Comparison of ENCODE assay signal across 11 cellular contexts in genomic region chr12:47783024-47783755, GRCh38. TPM values are rescaled to one million over a fixed set of nuclear protein-coding genes. Genes with fewer than 3 reads are reported as not detected.
A peak's percentile ranks its signal among the peaks of the same experiment; 100 is the strongest.
DNase-seq lines count a peak whose midpoint lies in the region; ATAC-seq and TF ChIP-seq lines count a peak whose summit lies in the region.
"Had no signal": no experiment of that assay in that cellular context is flagged by ENCODE, and none has a peak within 500 bp of the region (broad histone marks: within the 10 kb centered on the region; RNA-seq: fewer than 3 reads in every experiment).

No MANE protein-coding gene starts in this region.

- TSS peak; percentile 22 for BruUV-seq in Caco-2 (replicated peaks; lab: Mats Ljungman, UMichigan)

- intact Hi-C loops in Caco-2 (cut with micrococcal nuclease; ENCODE audit: unreplicated experiment) = no loop called here
- intact Hi-C loops in lower lobe of right lung (cut with DNase I) = no loop called here

- no peak overlapping the region for H3K4me3 ChIP-seq in Caco-2 (ENCODE audit: low read depth, low read length)
- no peak overlapping the region for H3K4me3 ChIP-seq in lower lobe of right lung
- H3K4me3 ChIP-seq: left ventricle myocardium inferior had no signal

- H3K27me3 ChIP-seq in Caco-2 (replicated peaks; ENCODE audit: control insufficient read depth, insufficient read depth, low read length) (no peaks in the 10 kb centered on the region), lower lobe of right lung (ENCODE audit: low read depth) (no peaks in the 10 kb centered on the region)
- H3K27me3 ChIP-seq: foreskin keratinocyte had no signal

- H3K4me3 Mint-ChIP-seq in Caco-2 (ENCODE audit: unreplicated experiment) (no peak overlapping the region), WTC11 (no peak overlapping the region)

- CTCF ChIA-PET in Caco-2 (lab: Charles Lee) (interaction anchor here (12.0 kb wide), 1 partner anchor 40 kb away, joined by 171 read pairs; no protein-coding TSS in a partner anchor), WTC11 (lab: Charles Lee) (interaction anchor here (6.1 to 19.3 kb wide), 3 partner anchors 45 to 66 kb away, joined by 58 to 735 read pairs (median 110); no protein-coding TSS in a partner anchor)

- H3K27ac Mint-ChIP-seq in Caco-2 (ENCODE audit: unreplicated experiment) (no peak overlapping the region), WTC11 (0 out of 2 replicates have a peak overlapping the region, but pooled peaks have one; percentile 33)

- H3K36me3 Mint-ChIP-seq in Caco-2 (ENCODE audit: insufficient read depth, unreplicated experiment) (peaks cover 73% of the 10 kb centered on the region), WTC11 (peaks cover 34% of the 10 kb centered on the region)

- H3K4me1 Mint-ChIP-seq in Caco-2 (ENCODE audit: low read depth, unreplicated experiment) (no peaks in the 10 kb centered on the region), WTC11 (peaks cover 16% of the 10 kb centered on the region)

- no peaks in the 10 kb centered on the region; the same call in 1 of the 2 replicates for H3K4me1 ChIP-seq in Caco-2
- H3K4me1 ChIP-seq in lower lobe of right lung = peaks cover 14% of the 10 kb centered on the region

- no peaks in the 10 kb centered on the region for H3K9me3 Mint-ChIP-seq in Caco-2 (ENCODE audit: unreplicated experiment)
- H3K9me3 Mint-ChIP-seq in WTC11 = no peaks in the 10 kb centered on the region

- DNase-seq in Caco-2 = no peak
- no peak for DNase-seq in WTC11 (ENCODE audit: low spot score)
- peak; percentile 30 for DNase-seq in lower lobe of right lung
- no peak for DNase-seq in NCI-H774 (lab: John Stamatoyannopoulos, UW)
- DNase-seq in COLO668 (lab: John Stamatoyannopoulos, UW; ENCODE audit: unreplicated experiment) = no peak
- DNase-seq: foreskin keratinocyte, left ventricle myocardium inferior, MM.1S, NCI-H82 had no signal

- no peaks in the 10 kb centered on the region for H3K27me3 Mint-ChIP-seq in Caco-2 (ENCODE audit: insufficient read depth, unreplicated experiment)
- no peaks in the 10 kb centered on the region; the same call in none of the 2 replicates for H3K27me3 Mint-ChIP-seq in WTC11 (ENCODE audit: low read depth)

- ATAC-seq in WTC11 (no peak), lower lobe of right lung (no peak), GM18511 (IDR thresholded peaks at IDR 0.05; ENCODE audit: unreplicated experiment) (no peak)

- peaks cover 4% of the 10 kb centered on the region for H3K36me3 ChIP-seq in Caco-2 (ENCODE audit: control insufficient read depth, insufficient read depth, low read length)
- peaks cover 67% of the 10 kb centered on the region for H3K36me3 ChIP-seq in lower lobe of right lung

- POLR2A ChIA-PET in Caco-2 (lab: Charles Lee) = interaction anchor here (0.5 kb wide), 1 partner anchor 1709 kb away, joined by 3 read pairs; no protein-coding TSS in a partner anchor
- POLR2A ChIA-PET in WTC11 (lab: Charles Lee) = no interaction called here

- H3K9me3 ChIP-seq in Caco-2 (no peaks in the 10 kb centered on the region), lower lobe of right lung (no peaks in the 10 kb centered on the region)
- H3K9me3 ChIP-seq: left ventricle myocardium inferior had no signal

- no peak overlapping the region for H3K27ac ChIP-seq in lower lobe of right lung
- H3K27ac ChIP-seq: foreskin keratinocyte had no signal

- no peak for TF ChIP-seq CTCF in Caco-2 (IDR thresholded peaks at IDR 0.05; ENCODE audit: insufficient read depth in 1 of 2, low read depth in 1 of 2, low read length in 1 of 2, severe bottlenecking in 1 of 2, unreplicated experiment in 1 of 2)
- TF ChIP-seq CTCF in WTC11 (IDR thresholded peaks at IDR 0.05) = no peak
- TF ChIP-seq CTCF in lower lobe of right lung (IDR thresholded peaks at IDR 0.05) = no peak

TF ChIP-seq in WTC11, 78 proteins besides CTCF, POLR2A, EP300 and RAD21:
- no peak for TF ChIP-seq NR3C1 (CRISPR knock-in tag; conservative IDR thresholded peaks at IDR 0.05; ENCODE audit: low read depth)
- TF ChIP-seq ZNF423 (CRISPR knock-in tag; IDR thresholded peaks at IDR 0.05) = no peak

RNA-seq across cellular contexts. Expression of gene SLC48A1, which starts 10.2 kb away (rescaled TPM):
- total RNA-seq in Caco-2 (2022) (34.3 and 37.5 TPM in 2 replicates), WTC11 (2021) (13.5 to 16.8 TPM (median 13.8 TPM) in 3 replicates), lower lobe of right lung (39.9 TPM)

RNA-seq across cellular contexts. Expression of gene RAPGEF3, which starts 24.5 kb away (rescaled TPM):
- total RNA-seq in Caco-2 (2022) (1.2 and 2.3 TPM in 2 replicates), WTC11 (2021) (9.0 to 13.3 TPM (median 9.7 TPM) in 3 replicates), lower lobe of right lung (44.5 TPM)

RNA-seq across cellular contexts. Expression of gene HDAC7, which starts 36.5 kb away (rescaled TPM):
- total RNA-seq in Caco-2 (2022) (71.2 and 71.9 TPM in 2 replicates), WTC11 (2021) (89.9 to 111 TPM (median 94.7 TPM) in 3 replicates), lower lobe of right lung (104 TPM)

RNA-seq across cellular contexts. Expression of gene ENDOU, which starts 57.9 kb away (rescaled TPM):
- total RNA-seq in Caco-2 (2022) = 0.43 and 0.53 TPM in 2 replicates
- not detected in 3 replicates for total RNA-seq in WTC11 (2021)
- total RNA-seq in lower lobe of right lung = not detected
- total RNA-seq: cerebellum had no signal
